ENCODE assay signal across 7 cellular contexts in the genomic region with DNA sequence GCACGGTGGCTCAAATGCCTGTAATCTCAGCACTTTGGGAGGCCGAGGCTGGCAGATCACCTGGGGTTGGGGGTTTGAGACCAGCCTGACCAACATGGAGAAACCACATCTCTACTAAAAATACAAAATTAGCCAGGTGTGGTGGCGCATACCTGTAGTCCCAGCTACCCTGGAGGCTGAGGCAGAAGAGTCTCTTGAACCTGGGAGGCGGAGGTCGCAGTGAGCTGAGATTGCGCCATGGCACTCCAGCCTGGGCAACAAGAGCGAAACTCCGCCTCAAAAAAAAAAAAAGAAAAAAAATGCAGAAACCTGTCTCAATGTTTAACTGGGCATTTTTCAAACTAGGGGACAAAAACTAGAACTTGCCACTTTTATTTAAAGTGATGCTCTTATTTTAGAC. TPM values are rescaled to one million over a fixed set of nuclear protein-coding genes. Genes with fewer than 3 reads are reported as not detected.
DNase-seq lines count a peak whose midpoint lies in the region; ATAC-seq and TF ChIP-seq lines count a peak whose summit lies in the region.
"Not testable (repeated sequence)": the region's sequence is repeated elsewhere in the genome, so short reads cannot be mapped to it uniquely, and the experiment has no call there.

No MANE protein-coding gene starts in this region.

- not testable (repeated sequence) for H3K9me3 ChIP-seq in H9 (ENCODE audit: control insufficient read depth, low read depth, low read length); RWPE2 (ENCODE audit: severe bottlenecking); endodermal cell (ENCODE audit: control insufficient read depth, low read length); left ventricle myocardium inferior (replicated peaks)

- not testable (repeated sequence) for H3K14ac ChIP-seq in H9 (ENCODE audit: insufficient read depth, low read length)

- peaks cover 100% of the 10 kb centered on the region for H3K36me3 ChIP-seq in RWPE2 (ENCODE audit: low read depth)
- peaks cover 99% of the 10 kb centered on the region for H3K36me3 ChIP-seq in endodermal cell (ENCODE audit: control insufficient read depth, insufficient read depth, low read length)
- peaks cover 100% of the 10 kb centered on the region for H3K36me3 ChIP-seq in left ventricle myocardium inferior

- H3K18ac ChIP-seq in H9 (ENCODE audit: insufficient read length, low read depth, low read length): not testable (repeated sequence)

- H2BK120ac ChIP-seq in H9 (ENCODE audit: low read depth, low read length, poor library complexity, severe bottlenecking): not testable (repeated sequence)

- H3K56ac ChIP-seq in H9 (ENCODE audit: insufficient read length, low read depth, low read length): not testable (repeated sequence)

- not testable (repeated sequence) for ATAC-seq in RWPE2 (ENCODE audit: low read depth); stimulated activated naive CD8-positive, alpha-beta T cell treated with anti-CD3 and anti-CD28 coated beads, Interleukin-15, amount 100 ng/mL, for 72 hours

- H4K20me1 ChIP-seq in H9 (ENCODE audit: control insufficient read depth, insufficient read depth, insufficient read length): not testable (repeated sequence)

- intact Hi-C loops in left ventricle myocardium inferior (cut with micrococcal nuclease): not testable (repeated sequence)

- H3K9me3 Mint-ChIP-seq in H9; activated naive CD8-positive, alpha-beta T cell treated with anti-CD3 and anti-CD28 coated beads for 36 hours; endodermal cell; osteocyte (ENCODE audit: unreplicated experiment); stimulated activated naive CD8-positive, alpha-beta T cell treated with anti-CD3 and anti-CD28 coated beads, Interleukin-15, amount 100 ng/mL, for 72 hours: not testable (repeated sequence)

- not testable (repeated sequence) for H3K27ac ChIP-seq in H9 (ENCODE audit: insufficient read length, low read depth, low read length); endodermal cell (ENCODE audit: low read depth, low read length)
- H3K27ac ChIP-seq in RWPE2 (ENCODE audit: poor library complexity, severe bottlenecking) (peak overlapping the region; percentile 58), left ventricle myocardium inferior (replicated peaks) (peak overlapping the region; percentile 45)

- not testable (repeated sequence) for H3T11ph ChIP-seq in H9 (ENCODE audit: low read length)

- H3K4me3 ChIP-seq in RWPE2 (ENCODE audit: severe bottlenecking); endodermal cell (ENCODE audit: low read length); left ventricle myocardium inferior: not testable (repeated sequence)

- not testable (repeated sequence) for H4K5ac ChIP-seq in H9 (ENCODE audit: insufficient read length, low read depth, low read length)

- H3K4me1 Mint-ChIP-seq in H9; activated naive CD8-positive, alpha-beta T cell treated with anti-CD3 and anti-CD28 coated beads for 36 hours; endodermal cell; osteocyte (ENCODE audit: unreplicated experiment); stimulated activated naive CD8-positive, alpha-beta T cell treated with anti-CD3 and anti-CD28 coated beads, Interleukin-15, amount 100 ng/mL, for 72 hours: not testable (repeated sequence)

- H3K4me2 ChIP-seq in H9 (ENCODE audit: insufficient read depth, insufficient read length, low read length): not testable (repeated sequence)

- not testable (repeated sequence) for DNase-seq in H9; RWPE2 (ENCODE audit: low spot score); activated naive CD8-positive, alpha-beta T cell treated with anti-CD3 and anti-CD28 coated beads for 36 hours; endodermal cell; left ventricle myocardium inferior; osteocyte (ENCODE audit: extremely low spot score, unreplicated experiment); stimulated activated naive CD8-positive, alpha-beta T cell treated with anti-CD3 and anti-CD28 coated beads, Interleukin-15, amount 100 ng/mL, for 72 hours

- H2BK20ac ChIP-seq in H9 (ENCODE audit: low read depth, low read length, poor library complexity, severe bottlenecking): not testable (repeated sequence)

- not testable (repeated sequence) for H3K4ac ChIP-seq in H9 (ENCODE audit: low read depth, low read length)

- not testable (repeated sequence) for H4K91ac ChIP-seq in H9 (ENCODE audit: insufficient read length, low read depth, low read length)

- not testable (repeated sequence) for H2BK12ac ChIP-seq in H9 (ENCODE audit: insufficient read length, low read depth, low read length)

- H2AFZ ChIP-seq in H9 (ENCODE audit: low read length): not testable (repeated sequence)

- not testable (repeated sequence) for TF ChIP-seq CTCF in H9 (conservative IDR thresholded peaks at IDR 0.05); RWPE2 (IDR thresholded peaks at IDR 0.05; ENCODE audit: poor library complexity, severe bottlenecking); endodermal cell (conservative IDR thresholded peaks at IDR 0.05); left ventricle myocardium inferior (IDR thresholded peaks at IDR 0.05; ENCODE audit: borderline replicate concordance); osteocyte (IDR thresholded peaks at IDR 0.05)

- not testable (repeated sequence) for H3K23me2 ChIP-seq in H9 (ENCODE audit: insufficient read length, low read depth, low read length, poor library complexity, severe bottlenecking)

- H3K27me3 Mint-ChIP-seq in H9 (ENCODE audit: low read depth); activated naive CD8-positive, alpha-beta T cell treated with anti-CD3 and anti-CD28 coated beads for 36 hours; endodermal cell (ENCODE audit: insufficient read depth); osteocyte (ENCODE audit: unreplicated experiment); stimulated activated naive CD8-positive, alpha-beta T cell treated with anti-CD3 and anti-CD28 coated beads, Interleukin-15, amount 100 ng/mL, for 72 hours: not testable (repeated sequence)

- no CpG with 5 or more reads among the region's 8 CpGs for WGBS in H9 (ENCODE audit: extremely low coverage, insufficient read length, low lambda C conversion rate)
- 89 to 97% methylated on average over 7 to 8 of the region's 8 CpGs for WGBS in endodermal cell (ENCODE audit: insufficient coverage in 1 of 2, insufficient read length in 1 of 2), 2 experiments

- not testable (repeated sequence) for H3K4me3 Mint-ChIP-seq in H9; activated naive CD8-positive, alpha-beta T cell treated with anti-CD3 and anti-CD28 coated beads for 36 hours; endodermal cell; osteocyte (ENCODE audit: unreplicated experiment); stimulated activated naive CD8-positive, alpha-beta T cell treated with anti-CD3 and anti-CD28 coated beads, Interleukin-15, amount 100 ng/mL, for 72 hours

- not testable (repeated sequence) for H3K23ac ChIP-seq in H9 (ENCODE audit: insufficient read length, low read depth, low read length)

- H3K27me3 ChIP-seq in H9 (ENCODE audit: insufficient read depth, low read length); RWPE2 (ENCODE audit: insufficient read depth, poor library complexity, severe bottlenecking); endodermal cell (ENCODE audit: control insufficient read depth, insufficient read depth, low read length, poor library complexity, severe bottlenecking); left ventricle myocardium inferior (ENCODE audit: low read depth): not testable (repeated sequence)

- not testable (repeated sequence) for H3K4me1 ChIP-seq in H9 (ENCODE audit: insufficient read depth, low read length); endodermal cell (ENCODE audit: control insufficient read depth, insufficient read depth, low read length)
- peaks cover 45% of the 10 kb centered on the region for H3K4me1 ChIP-seq in RWPE2 (ENCODE audit: insufficient read depth, poor library complexity, severe bottlenecking)
- peaks cover 56% of the 10 kb centered on the region for H3K4me1 ChIP-seq in left ventricle myocardium inferior

- not testable (repeated sequence) for H2AK5ac ChIP-seq in H9 (ENCODE audit: insufficient read length, low read length)

- H3K79me1 ChIP-seq in H9 (ENCODE audit: insufficient read depth, low read depth, low read length, poor library complexity, severe bottlenecking): not testable (repeated sequence)

- H3K27ac Mint-ChIP-seq in H9 (peak overlapping the region in 2 of 3 experiments; percentile 19 to 64; a peak in 3 of 7 replicates), endodermal cell (peak overlapping the region; percentile 67), osteocyte (ENCODE audit: unreplicated experiment) (peak overlapping the region; percentile 39)
- peak overlapping the region; percentile 42 for H3K27ac Mint-ChIP-seq in activated naive CD8-positive, alpha-beta T cell treated with anti-CD3 and anti-CD28 coated beads for 36 hours
- H3K27ac Mint-ChIP-seq in stimulated activated naive CD8-positive, alpha-beta T cell treated with anti-CD3 and anti-CD28 coated beads, Interleukin-15, amount 100 ng/mL, for 72 hours: peak overlapping the region; percentile 14 to 17

- not testable (repeated sequence) for H4K8ac ChIP-seq in H9 (replicated peaks; ENCODE audit: insufficient read length, low read depth, low read length)

- H2BK15ac ChIP-seq in H9 (ENCODE audit: low read depth, low read length): not testable (repeated sequence)

- not testable (repeated sequence) for H2BK5ac ChIP-seq in H9 (ENCODE audit: insufficient read length, low read length)

- not testable (repeated sequence) for H3K9ac ChIP-seq in H9 (ENCODE audit: extremely low read depth, insufficient read length, low read length); endodermal cell (ENCODE audit: extremely low read depth, low read length, poor library complexity, severe bottlenecking)

- H3K79me2 ChIP-seq in H9 (ENCODE audit: insufficient read depth, low read length): not testable (repeated sequence)

- H3K36me3 Mint-ChIP-seq in H9 (ENCODE audit: insufficient read depth in 1 of 3, low read depth in 3 of 3) (peaks cover 81 to 99% (median 99%) of the 10 kb centered on the region in 3 experiments; a peak in 6 of 7 replicates), endodermal cell (ENCODE audit: low read depth) (peaks cover 95% of the 10 kb centered on the region), osteocyte (ENCODE audit: unreplicated experiment) (peaks cover 80% of the 10 kb centered on the region)
- peaks cover 38% of the 10 kb centered on the region for H3K36me3 Mint-ChIP-seq in activated naive CD8-positive, alpha-beta T cell treated with anti-CD3 and anti-CD28 coated beads for 36 hours

RNA-seq across cellular contexts. Expression of a gene that starts 59.2 kb away (rescaled TPM):
- total RNA-seq in H9 (2021): 257 and 260 TPM in 2 replicates
- total RNA-seq in activated naive CD8-positive, alpha-beta T cell treated with anti-CD3 and anti-CD28 coated beads for 36 hours: 100 to 1,000 TPM; 148 to 151 TPM
- total RNA-seq in endodermal cell: 100 to 1,000 TPM; 151 to 235 TPM
- 164 TPM for polyA plus RNA-seq in endodermal cell (2013, experiment 1 of 2)
- 164 TPM for polyA plus RNA-seq in endodermal cell (2013, experiment 2 of 2)
- total RNA-seq in left ventricle myocardium inferior: 1,955 TPM
- total RNA-seq in osteocyte: 183 and 197 TPM in 2 replicates

Comparison
In these comparisons a context has a peak if more than half of its experiments do, and no peak if none do; other contexts are left out.
1. H3K27ac Mint-ChIP-seq: peak in every context shown above with its lines; median percentile 67 in endodermal cell; 42 in activated naive CD8-positive, alpha-beta T cell treated with anti-CD3 and anti-CD28 coated beads for 36 hours; 42 in H9; 39 in osteocyte; 16 in stimulated activated naive CD8-positive, alpha-beta T cell treated with anti-CD3 and anti-CD28 coated beads, Interleukin-15, amount 100 ng/mL, for 72 hours.